Comparison of ENCODE assay signal across 1 cellular context in the genomic region with DNA sequence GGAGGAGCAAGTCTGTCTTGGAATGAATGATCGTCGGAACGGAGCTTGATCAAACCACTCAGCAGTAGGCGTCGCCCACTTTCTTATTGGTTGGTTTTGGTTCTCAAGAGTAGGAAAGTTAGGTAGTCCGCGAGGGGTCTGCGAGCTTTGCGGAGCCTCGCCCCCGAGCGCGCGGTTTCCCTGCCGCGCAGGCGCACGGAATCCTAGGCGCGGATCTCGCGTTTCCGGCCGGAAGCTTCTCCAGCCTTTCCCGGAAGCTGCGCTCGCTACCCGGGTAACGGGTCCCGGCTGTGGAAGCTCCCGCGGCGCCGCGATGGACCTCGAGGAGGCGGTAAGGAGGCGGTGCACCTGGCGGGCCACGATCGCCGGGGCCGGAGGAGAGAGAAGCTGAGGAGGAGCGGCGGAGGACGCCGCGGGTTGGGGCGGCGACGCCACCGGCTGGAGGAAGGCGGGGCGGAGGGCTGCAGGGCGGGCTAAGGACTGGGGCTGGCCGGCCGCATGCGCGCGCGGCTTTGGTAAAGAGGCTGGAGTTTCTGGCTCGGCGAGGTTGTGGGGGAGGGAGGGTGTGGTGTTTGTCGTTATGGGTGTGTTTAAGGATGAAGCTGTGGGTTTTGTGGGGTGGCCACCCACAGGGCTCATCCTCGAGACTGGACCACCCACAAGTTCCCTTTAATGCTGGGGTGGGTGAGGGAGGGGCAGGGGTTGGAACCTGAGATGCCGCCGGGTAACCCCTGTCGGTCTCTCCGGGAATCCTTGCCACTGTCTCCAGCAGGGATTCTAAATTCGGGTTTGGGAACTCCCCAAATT.
A peak's percentile ranks its signal among the peaks of the same experiment; 100 is the strongest.
TF ChIP-seq lines count a peak whose summit lies in the region.

TAF1B (plus strand) TSS at position 246 of the 807 bp plus-strand sequence; CDS start at position 314, 68 bp downstream.

TF ChIP-seq in HepG2, 621 proteins besides CTCF, POLR2A, EP300 and RAD21 (continued from another document and continues in another):
- TF ChIP-seq, protein P1, sequence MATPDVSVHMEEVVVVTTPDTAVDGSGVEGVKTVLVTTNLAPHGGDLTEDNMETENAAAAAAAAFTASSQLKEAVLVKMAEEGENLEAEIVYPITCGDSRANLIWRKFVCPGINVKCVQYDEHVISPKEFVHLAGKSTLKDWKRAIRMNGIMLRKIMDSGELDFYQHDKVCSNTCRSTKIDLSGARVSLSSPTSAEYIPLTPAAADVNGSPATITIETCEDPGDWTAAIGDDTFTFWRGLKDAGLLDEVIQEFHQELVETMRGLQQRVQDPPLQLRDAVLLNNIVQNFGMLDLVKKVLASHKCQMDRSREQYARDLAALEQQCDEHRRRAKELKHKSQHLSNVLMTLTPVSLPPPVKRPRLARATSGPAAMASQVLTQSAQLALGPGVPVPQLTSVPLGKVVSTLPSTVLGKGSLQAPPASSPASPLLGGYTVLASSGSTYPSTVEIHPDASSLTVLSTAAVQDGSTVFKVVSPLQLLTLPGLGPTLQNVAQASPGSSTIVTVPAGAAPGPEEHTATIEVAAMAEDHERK (CRISPR knock-in tag; IDR thresholded peaks at IDR 0.05; ENCODE audit: low read depth): peak; percentile 35; the same call in 1 of the 2 replicates
- TF ChIP-seq RBAK (CRISPR knock-in tag; IDR thresholded peaks at IDR 0.05) (no peak), PAWR (CRISPR knock-in tag; IDR thresholded peaks at IDR 0.05; ENCODE audit: borderline replicate concordance) (no peak), ZNF567 (CRISPR knock-in tag; IDR thresholded peaks at IDR 0.05; ENCODE audit: borderline replicate concordance) (peak; percentile 83; the same call in 1 of the 2 replicates), USF2 (IDR thresholded peaks at IDR 0.05; ENCODE audit: low read depth, low read length) (no peak), USF2 (CRISPR knock-in tag; IDR thresholded peaks at IDR 0.05; ENCODE audit: borderline replicate concordance) (0 out of 2 replicates have a peak, but pooled peaks have one; percentile 27), ZNF484 (CRISPR knock-in tag; IDR thresholded peaks at IDR 0.05; ENCODE audit: borderline replicate concordance, low read depth) (no peak), ZBTB33 (CRISPR knock-in tag; IDR thresholded peaks at IDR 0.05) (peak; percentile 35; the same call in 1 of the 2 replicates), KLF16 (CRISPR knock-in tag; IDR thresholded peaks at IDR 0.05) (peak in 1 of 2 experiments; percentile 87; a peak in 2 of 4 replicates), ZNF12 (CRISPR knock-in tag; IDR thresholded peaks at IDR 0.05) (no peak; the same call in 1 of the 2 replicates), RAD51 (IDR thresholded peaks at IDR 0.05; ENCODE audit: borderline replicate concordance) (no peak), ZNF335 (CRISPR knock-in tag; IDR thresholded peaks at IDR 0.05) (peak; percentile 76; the same call in 1 of the 2 replicates), ZNF768 (CRISPR knock-in tag; IDR thresholded peaks at IDR 0.05) (peak; percentile 75), GABPA (IDR thresholded peaks at IDR 0.05; ENCODE audit: low read depth, low read length) (peak; percentile 79), GABPA (CRISPR knock-in tag; IDR thresholded peaks at IDR 0.05; ENCODE audit: low read depth) (peak; percentile 92), NFE2 (CRISPR knock-in tag; IDR thresholded peaks at IDR 0.05) (no peak), ZNF891 (CRISPR knock-in tag; IDR thresholded peaks at IDR 0.05) (peak; percentile 70), ZBTB26 (CRISPR knock-in tag; IDR thresholded peaks at IDR 0.05; ENCODE audit: borderline replicate concordance) (peak; percentile 89), ZNF232 (CRISPR knock-in tag; IDR thresholded peaks at IDR 0.05; ENCODE audit: borderline replicate concordance) (peak; percentile 93), LCORL (IDR thresholded peaks at IDR 0.05) (no peak), LCORL (CRISPR knock-in tag; IDR thresholded peaks at IDR 0.05) (0 out of 2 replicates have a peak, but pooled peaks have one; percentile 14), KDM4B (CRISPR knock-in tag; IDR thresholded peaks at IDR 0.05) (no peak; the same call in 1 of the 2 replicates), ZSCAN25 (CRISPR knock-in tag; IDR thresholded peaks at IDR 0.05) (peak; percentile 84; the same call in 1 of the 2 replicates), CEBPG (CRISPR knock-in tag; IDR thresholded peaks at IDR 0.05) (no peak; the same call in 1 of the 2 replicates), ZNF800 (CRISPR knock-in tag; IDR thresholded peaks at IDR 0.05) (peak; percentile 92), ZSCAN12 (CRISPR knock-in tag; IDR thresholded peaks at IDR 0.05) (peak; percentile 93), ZFP36L1 (CRISPR knock-in tag; IDR thresholded peaks at IDR 0.05) (no peak), TRIM22 (IDR thresholded peaks at IDR 0.05) (no peak), FOXO1 (CRISPR knock-in tag; IDR thresholded peaks at IDR 0.05) (peak; percentile 87)
- TF ChIP-seq, protein P2, sequence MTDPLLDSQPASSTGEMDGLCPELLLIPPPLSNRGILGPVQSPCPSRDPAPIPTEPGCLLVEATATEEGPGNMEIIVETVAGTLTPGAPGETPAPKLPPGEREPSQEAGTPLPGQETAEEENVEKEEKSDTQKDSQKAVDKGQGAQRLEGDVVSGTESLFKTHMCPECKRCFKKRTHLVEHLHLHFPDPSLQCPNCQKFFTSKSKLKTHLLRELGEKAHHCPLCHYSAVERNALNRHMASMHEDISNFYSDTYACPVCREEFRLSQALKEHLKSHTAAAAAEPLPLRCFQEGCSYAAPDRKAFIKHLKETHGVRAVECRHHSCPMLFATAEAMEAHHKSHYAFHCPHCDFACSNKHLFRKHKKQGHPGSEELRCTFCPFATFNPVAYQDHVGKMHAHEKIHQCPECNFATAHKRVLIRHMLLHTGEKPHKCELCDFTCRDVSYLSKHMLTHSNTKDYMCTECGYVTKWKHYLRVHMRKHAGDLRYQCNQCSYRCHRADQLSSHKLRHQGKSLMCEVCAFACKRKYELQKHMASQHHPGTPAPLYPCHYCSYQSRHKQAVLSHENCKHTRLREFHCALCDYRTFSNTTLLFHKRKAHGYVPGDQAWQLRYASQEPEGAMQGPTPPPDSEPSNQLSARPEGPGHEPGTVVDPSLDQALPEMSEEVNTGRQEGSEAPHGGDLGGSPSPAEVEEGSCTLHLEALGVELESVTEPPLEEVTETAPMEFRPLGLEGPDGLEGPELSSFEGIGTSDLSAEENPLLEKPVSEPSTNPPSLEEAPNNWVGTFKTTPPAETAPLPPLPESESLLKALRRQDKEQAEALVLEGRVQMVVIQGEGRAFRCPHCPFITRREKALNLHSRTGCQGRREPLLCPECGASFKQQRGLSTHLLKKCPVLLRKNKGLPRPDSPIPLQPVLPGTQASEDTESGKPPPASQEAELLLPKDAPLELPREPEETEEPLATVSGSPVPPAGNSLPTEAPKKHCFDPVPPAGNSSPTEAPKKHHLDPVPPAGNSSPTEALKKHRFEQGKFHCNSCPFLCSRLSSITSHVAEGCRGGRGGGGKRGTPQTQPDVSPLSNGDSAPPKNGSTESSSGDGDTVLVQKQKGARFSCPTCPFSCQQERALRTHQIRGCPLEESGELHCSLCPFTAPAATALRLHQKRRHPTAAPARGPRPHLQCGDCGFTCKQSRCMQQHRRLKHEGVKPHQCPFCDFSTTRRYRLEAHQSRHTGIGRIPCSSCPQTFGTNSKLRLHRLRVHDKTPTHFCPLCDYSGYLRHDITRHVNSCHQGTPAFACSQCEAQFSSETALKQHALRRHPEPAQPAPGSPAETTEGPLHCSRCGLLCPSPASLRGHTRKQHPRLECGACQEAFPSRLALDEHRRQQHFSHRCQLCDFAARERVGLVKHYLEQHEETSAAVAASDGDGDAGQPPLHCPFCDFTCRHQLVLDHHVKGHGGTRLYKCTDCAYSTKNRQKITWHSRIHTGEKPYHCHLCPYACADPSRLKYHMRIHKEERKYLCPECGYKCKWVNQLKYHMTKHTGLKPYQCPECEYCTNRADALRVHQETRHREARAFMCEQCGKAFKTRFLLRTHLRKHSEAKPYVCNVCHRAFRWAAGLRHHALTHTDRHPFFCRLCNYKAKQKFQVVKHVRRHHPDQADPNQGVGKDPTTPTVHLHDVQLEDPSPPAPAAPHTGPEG (CRISPR knock-in tag; IDR thresholded peaks at IDR 0.05): peak; percentile 82
- TF ChIP-seq, protein P3, sequence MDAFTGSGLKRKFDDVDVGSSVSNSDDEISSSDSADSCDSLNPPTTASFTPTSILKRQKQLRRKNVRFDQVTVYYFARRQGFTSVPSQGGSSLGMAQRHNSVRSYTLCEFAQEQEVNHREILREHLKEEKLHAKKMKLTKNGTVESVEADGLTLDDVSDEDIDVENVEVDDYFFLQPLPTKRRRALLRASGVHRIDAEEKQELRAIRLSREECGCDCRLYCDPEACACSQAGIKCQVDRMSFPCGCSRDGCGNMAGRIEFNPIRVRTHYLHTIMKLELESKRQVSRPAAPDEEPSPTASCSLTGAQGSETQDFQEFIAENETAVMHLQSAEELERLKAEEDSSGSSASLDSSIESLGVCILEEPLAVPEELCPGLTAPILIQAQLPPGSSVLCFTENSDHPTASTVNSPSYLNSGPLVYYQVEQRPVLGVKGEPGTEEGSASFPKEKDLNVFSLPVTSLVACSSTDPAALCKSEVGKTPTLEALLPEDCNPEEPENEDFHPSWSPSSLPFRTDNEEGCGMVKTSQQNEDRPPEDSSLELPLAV (CRISPR knock-in tag; conservative IDR thresholded peaks at IDR 0.05; ENCODE audit: low read depth): no peak
- TF ChIP-seq, protein P4, sequence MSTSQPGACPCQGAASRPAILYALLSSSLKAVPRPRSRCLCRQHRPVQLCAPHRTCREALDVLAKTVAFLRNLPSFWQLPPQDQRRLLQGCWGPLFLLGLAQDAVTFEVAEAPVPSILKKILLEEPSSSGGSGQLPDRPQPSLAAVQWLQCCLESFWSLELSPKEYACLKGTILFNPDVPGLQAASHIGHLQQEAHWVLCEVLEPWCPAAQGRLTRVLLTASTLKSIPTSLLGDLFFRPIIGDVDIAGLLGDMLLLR (CRISPR knock-in tag; IDR thresholded peaks at IDR 0.05): peak; percentile 90
